Comparison of ENCODE assay signal across 26 cellular contexts in the genomic region with DNA sequence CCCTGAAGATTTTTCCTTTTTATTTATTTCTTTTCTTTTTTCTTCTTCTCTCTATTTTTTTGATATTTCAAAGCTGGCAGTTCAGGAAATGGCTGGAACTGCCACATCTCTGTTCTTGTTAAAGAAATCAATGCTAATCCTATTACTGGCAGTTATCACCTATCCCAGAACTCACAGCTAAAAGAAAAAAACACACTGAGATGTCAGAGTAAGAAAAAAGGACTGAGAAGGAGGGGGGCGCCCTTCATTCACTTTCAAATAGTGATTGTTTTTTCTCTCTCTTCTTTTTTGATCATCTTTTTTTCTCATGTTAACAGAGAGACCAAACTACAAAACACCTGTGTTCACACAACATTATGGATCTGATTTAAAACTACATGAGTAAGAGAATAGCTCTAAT.
"Had no signal": no experiment of that assay in that cellular context is flagged by ENCODE, and none has a peak within 500 bp of the region (broad histone marks: within the 10 kb centered on the region; RNA-seq: fewer than 3 reads in every experiment).

No MANE protein-coding gene starts in this region.

- FAIRE-seq: astrocyte had no signal

- H3K27ac ChIP-seq: Peyer's patch, RWPE1, SJSA1 had no signal

- H3K4me1 Mint-ChIP-seq: activated B cell treated with CpG ODN at 0.5 μM for 24 hours; activated CD4-positive, alpha-beta T cell treated with anti-CD3 and anti-CD28 coated beads, Interleukin-2, amount 10 ng/mL, durations not matched to agents 24 days and 14 days; activated CD8-positive, alpha-beta memory T cell treated with anti-CD3 and anti-CD28 coated beads, Interleukin-2, amount 10 ng/mL, durations not matched to agents 7 days and 5 days; central memory CD8-positive, alpha-beta T cell; T-helper 17 cell had no signal

- H3K27me3 ChIP-seq: Peyer's patch, SJSA1 had no signal

- ATAC-seq: activated CD8-positive, alpha-beta memory T cell treated with anti-CD3 and anti-CD28 coated beads, Interleukin-2, amount 10 ng/mL, durations not matched to agents 7 days and 5 days; activated naive CD4-positive, alpha-beta T cell treated with anti-CD3 and anti-CD28 coated beads, Interleukin-2, amount 50 U/mL, for 72 hours; T-helper 17 cell had no signal

- H3K4me3 ChIP-seq: Peyer's patch, SJSA1 had no signal

- H3K36me3 Mint-ChIP-seq: activated CD8-positive, alpha-beta memory T cell treated with anti-CD3 and anti-CD28 coated beads, Interleukin-2, amount 10 ng/mL, durations not matched to agents 7 days and 5 days; activated naive CD4-positive, alpha-beta T cell treated with anti-CD3 and anti-CD28 coated beads, Interleukin-2, amount 50 U/mL, for 72 hours; brain had no signal

- H3K27ac Mint-ChIP-seq: activated B cell treated with CpG ODN at 0.5 μM for 24 hours; activated CD4-positive, alpha-beta T cell treated with anti-CD3 and anti-CD28 coated beads, Interleukin-2, amount 10 ng/mL, durations not matched to agents 24 days and 14 days; activated CD8-positive, alpha-beta memory T cell treated with anti-CD3 and anti-CD28 coated beads, Interleukin-2, amount 10 ng/mL, durations not matched to agents 7 days and 5 days; activated naive CD4-positive, alpha-beta T cell treated with anti-CD3 and anti-CD28 coated beads, Interleukin-2, amount 50 U/mL, for 72 hours; activated T-cell treated with anti-CD3 and anti-CD28 coated beads, Interleukin-2, amount 50 U/mL, for 24 hours; T-helper 17 cell had no signal

- H3K4me1 ChIP-seq: Peyer's patch, SJSA1 had no signal

- H3K9me3 ChIP-seq: Peyer's patch, SJSA1 had no signal

- H3K36me3 ChIP-seq: Peyer's patch, SJSA1 had no signal

- H3K9me3 Mint-ChIP-seq: activated B cell treated with CpG ODN at 0.5 μM for 24 hours; activated CD4-positive, alpha-beta T cell treated with anti-CD3 and anti-CD28 coated beads, Interleukin-2, amount 10 ng/mL, durations not matched to agents 24 days and 14 days; activated T-cell treated with anti-CD3 and anti-CD28 coated beads, Interleukin-2, amount 50 U/mL, for 24 hours; brain had no signal

- DNase-seq: activated B cell treated with CpG ODN at 0.5 μM for 24 hours; activated CD4-positive, alpha-beta T cell treated with anti-CD3 and anti-CD28 coated beads for 1 hour; activated CD4-positive, alpha-beta T cell treated with anti-CD3 and anti-CD28 coated beads, Interleukin-2, amount 10 ng/mL, durations not matched to agents 24 days and 14 days; activated CD4-positive, alpha-beta T cell treated with anti-CD3 and anti-CD28 coated beads, Interleukin-2, amount 50 U/mL, for 48 hours; activated CD8-positive, alpha-beta memory T cell treated with anti-CD3 and anti-CD28 coated beads, Interleukin-2, amount 10 ng/mL, durations not matched to agents 7 days and 5 days; activated effector memory CD4-positive, alpha-beta T cell treated with anti-CD3 and anti-CD28 coated beads, Interleukin-2, amount 50 U/mL, for 16 hours; activated naive CD4-positive, alpha-beta T cell treated with Interleukin-2 at 50 U/mL for 16 hours; activated T-cell treated with anti-CD3 and anti-CD28 coated beads, Interleukin-2, amount 50 U/mL, for 24 hours; amygdala; Kasumi-1; KBM-7; NCI-H1105 treated with DMSO at 0.1 percent for 48 hours; NCI-H1436 treated with DMSO at 0.1 percent for 48 hours; NCI-H187; NCI-H2081; NK-92 treated with Interleukin-12 subunit alpha and Interleukin-12 subunit beta, amount 100 ng/mL, for 24 hours; Peyer's patch; Right ventricle myocardium superior; T-helper 17 cell; T-helper 9 cell had no signal

- H3K4me3 Mint-ChIP-seq: activated B cell treated with CpG ODN at 0.5 μM for 24 hours; activated CD4-positive, alpha-beta T cell treated with anti-CD3 and anti-CD28 coated beads, Interleukin-2, amount 10 ng/mL, durations not matched to agents 24 days and 14 days; activated CD8-positive, alpha-beta memory T cell treated with anti-CD3 and anti-CD28 coated beads, Interleukin-2, amount 10 ng/mL, durations not matched to agents 7 days and 5 days; activated T-cell treated with anti-CD3 and anti-CD28 coated beads, Interleukin-2, amount 50 U/mL, for 24 hours; brain; central memory CD8-positive, alpha-beta T cell; T-helper 17 cell had no signal

- H3K27me3 Mint-ChIP-seq: activated B cell treated with CpG ODN at 0.5 μM for 24 hours; activated CD4-positive, alpha-beta T cell treated with anti-CD3 and anti-CD28 coated beads, Interleukin-2, amount 10 ng/mL, durations not matched to agents 24 days and 14 days; activated CD8-positive, alpha-beta memory T cell treated with anti-CD3 and anti-CD28 coated beads, Interleukin-2, amount 10 ng/mL, durations not matched to agents 7 days and 5 days; activated T-cell treated with anti-CD3 and anti-CD28 coated beads, Interleukin-2, amount 50 U/mL, for 24 hours; central memory CD8-positive, alpha-beta T cell; T-helper 17 cell had no signal
